In the genomic region with DNA sequence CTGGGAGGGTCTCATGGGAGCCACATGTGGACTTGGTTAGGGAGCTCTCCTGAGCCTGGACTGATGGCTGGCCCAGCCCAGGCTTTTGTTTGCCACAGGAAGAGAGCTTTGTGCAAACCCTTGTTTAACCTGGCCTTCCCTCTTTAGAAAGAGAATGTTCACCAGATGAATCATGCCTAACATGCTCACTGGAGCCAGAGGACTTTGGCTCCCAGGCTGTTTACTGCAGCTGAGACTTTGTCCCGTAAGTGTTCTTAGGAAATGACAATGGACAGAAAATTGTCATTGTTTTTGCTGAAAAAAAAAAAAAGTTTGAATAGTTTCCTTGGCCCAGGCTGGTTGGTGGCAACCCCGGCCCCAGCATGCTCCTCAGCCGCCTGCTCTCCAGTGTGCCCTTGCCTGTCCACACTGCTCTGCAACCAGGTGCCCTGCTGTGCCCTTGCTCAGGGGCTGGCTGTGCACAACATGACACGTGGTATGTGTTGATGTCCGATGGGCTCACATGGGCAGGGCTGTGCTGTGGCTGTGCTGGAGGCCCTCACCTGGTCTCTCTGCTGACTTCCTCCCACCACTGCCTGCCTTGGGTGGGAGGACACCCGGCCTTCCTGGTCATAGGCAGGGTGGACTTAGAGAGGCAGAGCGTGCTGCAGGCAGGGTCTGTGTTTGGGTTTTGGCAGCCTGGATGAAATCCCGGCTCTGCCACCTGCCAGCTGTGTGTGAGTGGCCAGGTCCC, we compare ENCODE assay signal across 1 cellular context.
TF ChIP-seq lines count a peak whose summit lies in the region.

No MANE protein-coding gene starts in this region.

TF ChIP-seq in HepG2, 621 proteins besides CTCF, POLR2A, EP300 and RAD21 (continued from another document and continues in another):
- TF ChIP-seq ZNF839 (CRISPR knock-in tag; IDR thresholded peaks at IDR 0.05; ENCODE audit: borderline replicate concordance) = 0 out of 2 replicates have a peak, but pooled peaks have one; percentile 57
- TF ChIP-seq, protein P1, sequence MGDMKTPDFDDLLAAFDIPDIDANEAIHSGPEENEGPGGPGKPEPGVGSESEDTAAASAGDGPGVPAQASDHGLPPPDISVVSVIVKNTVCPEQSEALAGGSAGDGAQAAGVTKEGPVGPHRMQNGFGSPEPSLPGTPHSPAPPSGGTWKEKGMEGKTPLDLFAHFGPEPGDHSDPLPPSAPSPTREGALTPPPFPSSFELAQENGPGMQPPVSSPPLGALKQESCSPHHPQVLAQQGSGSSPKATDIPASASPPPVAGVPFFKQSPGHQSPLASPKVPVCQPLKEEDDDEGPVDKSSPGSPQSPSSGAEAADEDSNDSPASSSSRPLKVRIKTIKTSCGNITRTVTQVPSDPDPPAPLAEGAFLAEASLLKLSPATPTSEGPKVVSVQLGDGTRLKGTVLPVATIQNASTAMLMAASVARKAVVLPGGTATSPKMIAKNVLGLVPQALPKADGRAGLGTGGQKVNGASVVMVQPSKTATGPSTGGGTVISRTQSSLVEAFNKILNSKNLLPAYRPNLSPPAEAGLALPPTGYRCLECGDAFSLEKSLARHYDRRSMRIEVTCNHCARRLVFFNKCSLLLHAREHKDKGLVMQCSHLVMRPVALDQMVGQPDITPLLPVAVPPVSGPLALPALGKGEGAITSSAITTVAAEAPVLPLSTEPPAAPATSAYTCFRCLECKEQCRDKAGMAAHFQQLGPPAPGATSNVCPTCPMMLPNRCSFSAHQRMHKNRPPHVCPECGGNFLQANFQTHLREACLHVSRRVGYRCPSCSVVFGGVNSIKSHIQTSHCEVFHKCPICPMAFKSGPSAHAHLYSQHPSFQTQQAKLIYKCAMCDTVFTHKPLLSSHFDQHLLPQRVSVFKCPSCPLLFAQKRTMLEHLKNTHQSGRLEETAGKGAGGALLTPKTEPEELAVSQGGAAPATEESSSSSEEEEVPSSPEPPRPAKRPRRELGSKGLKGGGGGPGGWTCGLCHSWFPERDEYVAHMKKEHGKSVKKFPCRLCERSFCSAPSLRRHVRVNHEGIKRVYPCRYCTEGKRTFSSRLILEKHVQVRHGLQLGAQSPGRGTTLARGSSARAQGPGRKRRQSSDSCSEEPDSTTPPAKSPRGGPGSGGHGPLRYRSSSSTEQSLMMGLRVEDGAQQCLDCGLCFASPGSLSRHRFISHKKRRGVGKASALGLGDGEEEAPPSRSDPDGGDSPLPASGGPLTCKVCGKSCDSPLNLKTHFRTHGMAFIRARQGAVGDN (CRISPR knock-in tag; IDR thresholded peaks at IDR 0.05) = peak; percentile 99
- TF ChIP-seq MED8 (CRISPR knock-in tag; IDR thresholded peaks at IDR 0.05; ENCODE audit: insufficient replicate concordance) = peak; percentile 30
- no peak for TF ChIP-seq CBX2 (IDR thresholded peaks at IDR 0.05; ENCODE audit: low read depth, low read length)
- peak; percentile 77; the same call in 1 of the 2 replicates for TF ChIP-seq CBX2 (CRISPR knock-in tag; IDR thresholded peaks at IDR 0.05; ENCODE audit: low read depth)
- TF ChIP-seq GABPB1 (CRISPR knock-in tag; IDR thresholded peaks at IDR 0.05) = peak; percentile 72
- TF ChIP-seq, protein P2, sequence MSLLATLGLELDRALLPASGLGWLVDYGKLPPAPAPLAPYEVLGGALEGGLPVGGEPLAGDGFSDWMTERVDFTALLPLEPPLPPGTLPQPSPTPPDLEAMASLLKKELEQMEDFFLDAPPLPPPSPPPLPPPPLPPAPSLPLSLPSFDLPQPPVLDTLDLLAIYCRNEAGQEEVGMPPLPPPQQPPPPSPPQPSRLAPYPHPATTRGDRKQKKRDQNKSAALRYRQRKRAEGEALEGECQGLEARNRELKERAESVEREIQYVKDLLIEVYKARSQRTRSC (CRISPR knock-in tag; IDR thresholded peaks at IDR 0.05; ENCODE audit: low read depth) = 0 out of 2 replicates have a peak, but pooled peaks have one; percentile 83
- TF ChIP-seq MTF2 (CRISPR knock-in tag; IDR thresholded peaks at IDR 0.05; ENCODE audit: borderline replicate concordance) = peak; percentile 71; the same call in 1 of the 2 replicates
- peak; percentile 55; the same call in 1 of the 2 replicates for TF ChIP-seq ZNF547 (CRISPR knock-in tag; IDR thresholded peaks at IDR 0.05)
- TF ChIP-seq ZNF598 (CRISPR knock-in tag; IDR thresholded peaks at IDR 0.05; ENCODE audit: borderline replicate concordance) = no peak
- peak; percentile 76; the same call in 1 of the 2 replicates for TF ChIP-seq MIXL1 (CRISPR knock-in tag; IDR thresholded peaks at IDR 0.05)
- no peak for TF ChIP-seq ZNF160 (CRISPR knock-in tag; IDR thresholded peaks at IDR 0.05)
- peak; percentile 35; the same call in 1 of the 2 replicates for TF ChIP-seq ISL2 (CRISPR knock-in tag; IDR thresholded peaks at IDR 0.05)
- TF ChIP-seq, protein P3, sequence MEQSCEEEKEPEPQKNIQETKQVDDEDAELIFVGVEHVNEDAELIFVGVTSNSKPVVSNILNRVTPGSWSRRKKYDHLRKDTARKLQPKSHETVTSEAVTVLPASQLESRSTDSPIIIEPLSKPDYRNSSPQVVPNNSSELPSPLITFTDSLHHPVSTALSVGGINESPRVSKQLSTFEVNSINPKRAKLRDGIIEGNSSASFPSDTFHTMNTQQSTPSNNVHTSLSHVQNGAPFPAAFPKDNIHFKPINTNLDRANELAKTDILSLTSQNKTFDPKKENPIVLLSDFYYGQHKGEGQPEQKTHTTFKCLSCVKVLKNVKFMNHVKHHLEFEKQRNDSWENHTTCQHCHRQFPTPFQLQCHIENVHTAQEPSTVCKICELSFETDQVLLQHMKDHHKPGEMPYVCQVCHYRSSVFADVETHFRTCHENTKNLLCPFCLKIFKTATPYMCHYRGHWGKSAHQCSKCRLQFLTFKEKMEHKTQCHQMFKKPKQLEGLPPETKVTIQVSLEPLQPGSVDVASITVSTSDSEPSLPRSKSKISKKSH (CRISPR knock-in tag; IDR thresholded peaks at IDR 0.05; ENCODE audit: borderline replicate concordance) = peak; percentile 50; the same call in 1 of the 2 replicates
- no peak for TF ChIP-seq ATRX (CRISPR knock-in tag; IDR thresholded peaks at IDR 0.05; ENCODE audit: borderline replicate concordance)
- TF ChIP-seq ZNF3 (CRISPR knock-in tag; IDR thresholded peaks at IDR 0.05) = no peak; the same call in 1 of the 2 replicates
- TF ChIP-seq HCFC1 (IDR thresholded peaks at IDR 0.05; ENCODE audit: low read depth, low read length) = no peak
- TF ChIP-seq PITX1 (CRISPR knock-in tag; IDR thresholded peaks at IDR 0.05) = peak; percentile 47; the same call in 1 of the 2 replicates
- TF ChIP-seq MXI1 (IDR thresholded peaks at IDR 0.05; ENCODE audit: borderline replicate concordance, low read depth, low read length) = peak; percentile 64; the same call in 1 of the 3 replicates
- no peak for TF ChIP-seq SMAD1 (CRISPR knock-in tag; IDR thresholded peaks at IDR 0.05; ENCODE audit: borderline replicate concordance, low read depth)
- no peak; the same call in 1 of the 2 replicates for TF ChIP-seq TGIF2 (CRISPR knock-in tag; IDR thresholded peaks at IDR 0.05)
- TF ChIP-seq, protein P4, sequence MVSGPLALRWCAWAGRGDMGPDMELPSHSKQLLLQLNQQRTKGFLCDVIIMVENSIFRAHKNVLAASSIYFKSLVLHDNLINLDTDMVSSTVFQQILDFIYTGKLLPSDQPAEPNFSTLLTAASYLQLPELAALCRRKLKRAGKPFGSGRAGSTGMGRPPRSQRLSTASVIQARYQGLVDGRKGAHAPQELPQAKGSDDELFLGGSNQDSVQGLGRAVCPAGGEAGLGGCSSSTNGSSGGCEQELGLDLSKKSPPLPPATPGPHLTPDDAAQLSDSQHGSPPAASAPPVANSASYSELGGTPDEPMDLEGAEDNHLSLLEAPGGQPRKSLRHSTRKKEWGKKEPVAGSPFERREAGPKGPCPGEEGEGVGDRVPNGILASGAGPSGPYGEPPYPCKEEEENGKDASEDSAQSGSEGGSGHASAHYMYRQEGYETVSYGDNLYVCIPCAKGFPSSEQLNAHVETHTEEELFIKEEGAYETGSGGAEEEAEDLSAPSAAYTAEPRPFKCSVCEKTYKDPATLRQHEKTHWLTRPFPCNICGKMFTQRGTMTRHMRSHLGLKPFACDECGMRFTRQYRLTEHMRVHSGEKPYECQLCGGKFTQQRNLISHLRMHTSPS (CRISPR knock-in tag; IDR thresholded peaks at IDR 0.05; ENCODE audit: low read depth) = peak; percentile 93
- TF ChIP-seq, protein P5, sequence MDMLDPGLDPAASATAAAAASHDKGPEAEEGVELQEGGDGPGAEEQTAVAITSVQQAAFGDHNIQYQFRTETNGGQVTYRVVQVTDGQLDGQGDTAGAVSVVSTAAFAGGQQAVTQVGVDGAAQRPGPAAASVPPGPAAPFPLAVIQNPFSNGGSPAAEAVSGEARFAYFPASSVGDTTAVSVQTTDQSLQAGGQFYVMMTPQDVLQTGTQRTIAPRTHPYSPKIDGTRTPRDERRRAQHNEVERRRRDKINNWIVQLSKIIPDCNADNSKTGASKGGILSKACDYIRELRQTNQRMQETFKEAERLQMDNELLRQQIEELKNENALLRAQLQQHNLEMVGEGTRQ (IDR thresholded peaks at IDR 0.05; ENCODE audit: low read depth, low read length) = peak; percentile 27; the same call in 1 of the 2 replicates
- TF ChIP-seq, protein P5 (CRISPR knock-in tag; IDR thresholded peaks at IDR 0.05; ENCODE audit: borderline replicate concordance) = no peak
- peak; percentile 71; the same call in 1 of the 2 replicates for TF ChIP-seq HES4 (CRISPR knock-in tag; IDR thresholded peaks at IDR 0.05; ENCODE audit: borderline replicate concordance)
- TF ChIP-seq ZNF672 (CRISPR knock-in tag; IDR thresholded peaks at IDR 0.05) = no peak
- no peak for TF ChIP-seq MAZ (IDR thresholded peaks at IDR 0.05; ENCODE audit: borderline replicate concordance, low read depth, low read length)
- peak; percentile 76 for TF ChIP-seq MAZ (CRISPR knock-in tag; IDR thresholded peaks at IDR 0.05; ENCODE audit: low read depth)
- TF ChIP-seq, protein P6, sequence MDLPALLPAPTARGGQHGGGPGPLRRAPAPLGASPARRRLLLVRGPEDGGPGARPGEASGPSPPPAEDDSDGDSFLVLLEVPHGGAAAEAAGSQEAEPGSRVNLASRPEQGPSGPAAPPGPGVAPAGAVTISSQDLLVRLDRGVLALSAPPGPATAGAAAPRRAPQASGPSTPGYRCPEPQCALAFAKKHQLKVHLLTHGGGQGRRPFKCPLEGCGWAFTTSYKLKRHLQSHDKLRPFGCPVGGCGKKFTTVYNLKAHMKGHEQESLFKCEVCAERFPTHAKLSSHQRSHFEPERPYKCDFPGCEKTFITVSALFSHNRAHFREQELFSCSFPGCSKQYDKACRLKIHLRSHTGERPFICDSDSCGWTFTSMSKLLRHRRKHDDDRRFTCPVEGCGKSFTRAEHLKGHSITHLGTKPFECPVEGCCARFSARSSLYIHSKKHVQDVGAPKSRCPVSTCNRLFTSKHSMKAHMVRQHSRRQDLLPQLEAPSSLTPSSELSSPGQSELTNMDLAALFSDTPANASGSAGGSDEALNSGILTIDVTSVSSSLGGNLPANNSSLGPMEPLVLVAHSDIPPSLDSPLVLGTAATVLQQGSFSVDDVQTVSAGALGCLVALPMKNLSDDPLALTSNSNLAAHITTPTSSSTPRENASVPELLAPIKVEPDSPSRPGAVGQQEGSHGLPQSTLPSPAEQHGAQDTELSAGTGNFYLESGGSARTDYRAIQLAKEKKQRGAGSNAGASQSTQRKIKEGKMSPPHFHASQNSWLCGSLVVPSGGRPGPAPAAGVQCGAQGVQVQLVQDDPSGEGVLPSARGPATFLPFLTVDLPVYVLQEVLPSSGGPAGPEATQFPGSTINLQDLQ (CRISPR knock-in tag; IDR thresholded peaks at IDR 0.05) = no peak
- TF ChIP-seq ZNF550 (CRISPR knock-in tag; IDR thresholded peaks at IDR 0.05; ENCODE audit: borderline replicate concordance) = no peak
- TF ChIP-seq KLF11 (CRISPR knock-in tag; IDR thresholded peaks at IDR 0.05) = no peak
- peak; percentile 75 for TF ChIP-seq KAT8 (CRISPR knock-in tag; IDR thresholded peaks at IDR 0.05)
- TF ChIP-seq, protein P7, sequence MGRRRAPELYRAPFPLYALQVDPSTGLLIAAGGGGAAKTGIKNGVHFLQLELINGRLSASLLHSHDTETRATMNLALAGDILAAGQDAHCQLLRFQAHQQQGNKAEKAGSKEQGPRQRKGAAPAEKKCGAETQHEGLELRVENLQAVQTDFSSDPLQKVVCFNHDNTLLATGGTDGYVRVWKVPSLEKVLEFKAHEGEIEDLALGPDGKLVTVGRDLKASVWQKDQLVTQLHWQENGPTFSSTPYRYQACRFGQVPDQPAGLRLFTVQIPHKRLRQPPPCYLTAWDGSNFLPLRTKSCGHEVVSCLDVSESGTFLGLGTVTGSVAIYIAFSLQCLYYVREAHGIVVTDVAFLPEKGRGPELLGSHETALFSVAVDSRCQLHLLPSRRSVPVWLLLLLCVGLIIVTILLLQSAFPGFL (CRISPR knock-in tag; IDR thresholded peaks at IDR 0.05) = no peak
- no peak for TF ChIP-seq EZH2 (conservative IDR thresholded peaks at IDR 0.05; ENCODE audit: low read depth, low read length)
- TF ChIP-seq ZNF546 (CRISPR knock-in tag; conservative IDR thresholded peaks at IDR 0.05) = no peak
- TF ChIP-seq ZNF850 (CRISPR knock-in tag; conservative IDR thresholded peaks at IDR 0.05) = no peak
- TF ChIP-seq NFE2L2 (IDR thresholded peaks at IDR 0.05; ENCODE audit: low read length) = no peak
- TF ChIP-seq, protein P8, sequence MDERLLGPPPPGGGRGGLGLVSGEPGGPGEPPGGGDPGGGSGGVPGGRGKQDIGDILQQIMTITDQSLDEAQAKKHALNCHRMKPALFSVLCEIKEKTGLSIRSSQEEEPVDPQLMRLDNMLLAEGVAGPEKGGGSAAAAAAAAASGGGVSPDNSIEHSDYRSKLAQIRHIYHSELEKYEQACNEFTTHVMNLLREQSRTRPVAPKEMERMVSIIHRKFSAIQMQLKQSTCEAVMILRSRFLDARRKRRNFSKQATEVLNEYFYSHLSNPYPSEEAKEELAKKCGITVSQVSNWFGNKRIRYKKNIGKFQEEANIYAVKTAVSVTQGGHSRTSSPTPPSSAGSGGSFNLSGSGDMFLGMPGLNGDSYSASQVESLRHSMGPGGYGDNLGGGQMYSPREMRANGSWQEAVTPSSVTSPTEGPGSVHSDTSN (CRISPR knock-in tag; IDR thresholded peaks at IDR 0.05) = no peak
- TF ChIP-seq POGZ (CRISPR knock-in tag; IDR thresholded peaks at IDR 0.05) = peak; percentile 80
- no peak for TF ChIP-seq SIN3B (IDR thresholded peaks at IDR 0.05; ENCODE audit: low read length)
- no peak for TF ChIP-seq CENPX (CRISPR knock-in tag; IDR thresholded peaks at IDR 0.05)
- TF ChIP-seq ZMYM4 (CRISPR knock-in tag; IDR thresholded peaks at IDR 0.05) = peak; percentile 66
- TF ChIP-seq ZFP90 (CRISPR knock-in tag; IDR thresholded peaks at IDR 0.05; ENCODE audit: borderline replicate concordance) = no peak
- no peak for TF ChIP-seq NAIF1 (CRISPR knock-in tag; IDR thresholded peaks at IDR 0.05; ENCODE audit: borderline replicate concordance)
- TF ChIP-seq ZMAT3 (CRISPR knock-in tag; conservative IDR thresholded peaks at IDR 0.05) = peak; percentile 90; the same call in 1 of the 2 replicates
